In the genomic region with DNA sequence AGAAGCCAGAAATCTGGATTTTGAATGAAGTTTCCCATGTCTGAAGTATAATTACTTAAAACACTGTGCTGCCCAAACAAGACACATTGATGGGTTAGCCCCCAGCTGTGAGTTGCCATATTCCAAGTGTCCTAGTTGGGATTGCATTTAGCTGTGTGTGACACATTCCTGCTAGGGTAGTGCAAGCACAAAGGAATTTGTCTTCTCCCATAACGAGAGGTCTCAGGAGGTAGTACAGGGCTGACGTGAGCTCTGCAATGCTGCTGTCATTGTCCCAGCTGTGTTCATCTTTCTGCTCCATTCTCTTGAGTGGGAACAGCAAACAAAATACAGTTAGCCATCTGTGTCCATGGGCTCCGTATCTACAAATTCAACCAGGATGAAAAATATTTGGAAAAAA, we compare ENCODE assay signal across 1 cellular context.
TF ChIP-seq lines count a peak whose summit lies in the region.

No MANE protein-coding gene starts in this region.

TF ChIP-seq in IMR-90, 13 proteins besides CTCF, POLR2A, EP300 and RAD21:
- TF ChIP-seq SMC3 (IDR thresholded peaks at IDR 0.05; ENCODE audit: low read depth, low read length) = no peak
- no peak for TF ChIP-seq RCOR1 (IDR thresholded peaks at IDR 0.05; ENCODE audit: insufficient replicate concordance, low read length)
- TF ChIP-seq BHLHE40 (IDR thresholded peaks at IDR 0.05; ENCODE audit: low read depth, low read length) = no peak
- no peak for TF ChIP-seq CEBPB (IDR thresholded peaks at IDR 0.05; ENCODE audit: low read depth, low read length)
- TF ChIP-seq RFX5 (IDR thresholded peaks at IDR 0.05; ENCODE audit: low read depth, low read length) = no peak
- no peak for TF ChIP-seq MAFK (IDR thresholded peaks at IDR 0.05; ENCODE audit: low read depth, low read length)
- TF ChIP-seq, protein P1, sequence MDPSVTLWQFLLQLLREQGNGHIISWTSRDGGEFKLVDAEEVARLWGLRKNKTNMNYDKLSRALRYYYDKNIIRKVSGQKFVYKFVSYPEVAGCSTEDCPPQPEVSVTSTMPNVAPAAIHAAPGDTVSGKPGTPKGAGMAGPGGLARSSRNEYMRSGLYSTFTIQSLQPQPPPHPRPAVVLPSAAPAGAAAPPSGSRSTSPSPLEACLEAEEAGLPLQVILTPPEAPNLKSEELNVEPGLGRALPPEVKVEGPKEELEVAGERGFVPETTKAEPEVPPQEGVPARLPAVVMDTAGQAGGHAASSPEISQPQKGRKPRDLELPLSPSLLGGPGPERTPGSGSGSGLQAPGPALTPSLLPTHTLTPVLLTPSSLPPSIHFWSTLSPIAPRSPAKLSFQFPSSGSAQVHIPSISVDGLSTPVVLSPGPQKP (IDR thresholded peaks at IDR 0.05; ENCODE audit: borderline replicate concordance, low read depth, low read length) = no peak
- TF ChIP-seq MXI1 (IDR thresholded peaks at IDR 0.05; ENCODE audit: borderline replicate concordance, low read depth, low read length) = no peak
- no peak for TF ChIP-seq CHD1 (IDR thresholded peaks at IDR 0.05; ENCODE audit: low read depth, low read length)
- no peak for TF ChIP-seq FOS (IDR thresholded peaks at IDR 0.05; ENCODE audit: low read depth, low read length)
- TF ChIP-seq NFE2L2 (IDR thresholded peaks at IDR 0.05; ENCODE audit: low read depth, low read length) = no peak
- TF ChIP-seq MAZ (IDR thresholded peaks at IDR 0.05; ENCODE audit: borderline replicate concordance, low read depth, low read length) = no peak
- TF ChIP-seq, protein P2, sequence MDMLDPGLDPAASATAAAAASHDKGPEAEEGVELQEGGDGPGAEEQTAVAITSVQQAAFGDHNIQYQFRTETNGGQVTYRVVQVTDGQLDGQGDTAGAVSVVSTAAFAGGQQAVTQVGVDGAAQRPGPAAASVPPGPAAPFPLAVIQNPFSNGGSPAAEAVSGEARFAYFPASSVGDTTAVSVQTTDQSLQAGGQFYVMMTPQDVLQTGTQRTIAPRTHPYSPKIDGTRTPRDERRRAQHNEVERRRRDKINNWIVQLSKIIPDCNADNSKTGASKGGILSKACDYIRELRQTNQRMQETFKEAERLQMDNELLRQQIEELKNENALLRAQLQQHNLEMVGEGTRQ (IDR thresholded peaks at IDR 0.05; ENCODE audit: low read depth, low read length) = no peak
